1 cellular context compared by ENCODE assay signal in genomic region chr19:3500429-3501101, GRCh38.
TF ChIP-seq lines count a peak whose summit lies in the region.

Gene DOHH (minus strand): TSS chr19:3500674. CDS start chr19:3496814, 3,860 bp downstream.

TF ChIP-seq in HEK293, 187 proteins besides CTCF, POLR2A, EP300 and RAD21 (continued from another document and continues in another):
- TF ChIP-seq ELK4 (IDR thresholded peaks at IDR 0.05; ENCODE audit: borderline replicate concordance, low read depth, low read length) (no peak), ZBTB26 (tag by site-specific recombination; optimal IDR thresholded peaks at IDR 0.05) (peak; percentile 36), ZBTB20 (tag by site-specific recombination; IDR thresholded peaks at IDR 0.05) (peak; percentile 14; the same call in 1 of the 2 replicates), KLF9 (tag by site-specific recombination; IDR thresholded peaks at IDR 0.05; ENCODE audit: low read depth) (peak; percentile 50; the same call in 1 of the 2 replicates), ZNF280C (tag by site-specific recombination; IDR thresholded peaks at IDR 0.05) (no peak), ZNF223 (tag by site-specific recombination; IDR thresholded peaks at IDR 0.05) (no peak), ZNF184 (tag by site-specific recombination; IDR thresholded peaks at IDR 0.05) (no peak), ZNF701 (tag by site-specific recombination; IDR thresholded peaks at IDR 0.05) (no peak), OVOL3 (tag by site-specific recombination; IDR thresholded peaks at IDR 0.05) (no peak), SP2 (tag by site-specific recombination; IDR thresholded peaks at IDR 0.05) (peak; percentile 54), ZNF133 (tag by site-specific recombination; IDR thresholded peaks at IDR 0.05) (no peak), ZNF112 (tag by site-specific recombination; IDR thresholded peaks at IDR 0.05) (no peak), ZNF530 (tag by site-specific recombination; IDR thresholded peaks at IDR 0.05; ENCODE audit: low read depth) (no peak), ZNF623 (tag by site-specific recombination; IDR thresholded peaks at IDR 0.05) (no peak), YY1 (tag by site-specific recombination; IDR thresholded peaks at IDR 0.05) (peak; percentile 98), ZNF398 (tag by site-specific recombination; IDR thresholded peaks at IDR 0.05) (no peak), ZNF140 (tag by site-specific recombination; IDR thresholded peaks at IDR 0.05) (no peak), ZNF211 (tag by site-specific recombination; IDR thresholded peaks at IDR 0.05; ENCODE audit: low read depth) (no peak), BCL11A (tag by site-specific recombination; IDR thresholded peaks at IDR 0.05; ENCODE audit: low read depth) (no peak), RBAK (tag by site-specific recombination; IDR thresholded peaks at IDR 0.05) (no peak), SETDB1 (IDR thresholded peaks at IDR 0.05; ENCODE audit: insufficient read length, low read length) (no peak), REPIN1 (tag by site-specific recombination; IDR thresholded peaks at IDR 0.05; ENCODE audit: low read depth) (no peak), BCL6B (tag by site-specific recombination; IDR thresholded peaks at IDR 0.05) (no peak), TSHZ1 (tag by site-specific recombination; IDR thresholded peaks at IDR 0.05; ENCODE audit: borderline replicate concordance) (no peak; the same call in 1 of the 2 replicates), IKZF3 (tag by site-specific recombination; IDR thresholded peaks at IDR 0.05) (no peak), ZNF670 (tag by site-specific recombination; IDR thresholded peaks at IDR 0.05; ENCODE audit: low read depth) (no peak), ZNF571 (tag by site-specific recombination; IDR thresholded peaks at IDR 0.05) (no peak), ZNF521 (tag by site-specific recombination; IDR thresholded peaks at IDR 0.05) (no peak), KLF10 (tag by site-specific recombination; IDR thresholded peaks at IDR 0.05) (peak; percentile 33; the same call in 1 of the 2 replicates), GLIS1 (tag by site-specific recombination; IDR thresholded peaks at IDR 0.05) (no peak; the same call in 1 of the 2 replicates), GFI1B (tag by site-specific recombination; IDR thresholded peaks at IDR 0.05) (no peak), ZBTB8A (tag by site-specific recombination; IDR thresholded peaks at IDR 0.05) (peak; percentile 67), ZBTB10 (tag by site-specific recombination; IDR thresholded peaks at IDR 0.05) (0 out of 2 replicates have a peak, but pooled peaks have one; percentile 20), GLIS2 (tag by site-specific recombination; IDR thresholded peaks at IDR 0.05) (no peak), ZSCAN5A (tag by site-specific recombination; IDR thresholded peaks at IDR 0.05) (no peak), ZFP3 (tag by site-specific recombination; IDR thresholded peaks at IDR 0.05; ENCODE audit: low read depth) (no peak), AEBP2 (tag by site-specific recombination; IDR thresholded peaks at IDR 0.05; ENCODE audit: borderline replicate concordance) (no peak), ZEB2 (tag by site-specific recombination; IDR thresholded peaks at IDR 0.05) (peak; percentile 79), YY2 (tag by site-specific recombination; IDR thresholded peaks at IDR 0.05) (peak; percentile 100), INSM2 (tag by site-specific recombination; IDR thresholded peaks at IDR 0.05) (no peak), ZNF626 (tag by site-specific recombination; IDR thresholded peaks at IDR 0.05) (no peak), ZNF549 (tag by site-specific recombination; IDR thresholded peaks at IDR 0.05) (no peak), HOXA7 (CRISPR knock-in tag; IDR thresholded peaks at IDR 0.05; ENCODE audit: borderline replicate concordance) (no peak), ZNF2 (tag by site-specific recombination; IDR thresholded peaks at IDR 0.05) (peak; percentile 93), ZNF335 (tag by site-specific recombination; conservative IDR thresholded peaks at IDR 0.05) (peak; percentile 84), ZNF121 (tag by site-specific recombination; IDR thresholded peaks at IDR 0.05) (no peak), ZNF426 (tag by site-specific recombination; IDR thresholded peaks at IDR 0.05) (no peak), HOXD13 (CRISPR knock-in tag; IDR thresholded peaks at IDR 0.05; ENCODE audit: borderline replicate concordance) (no peak)
